8 cellular contexts compared by ENCODE assay signal in genomic region chr2:112542123-112542973, GRCh38. TPM values are rescaled to one million over a fixed set of nuclear protein-coding genes. Genes with fewer than 3 reads are reported as not detected.
DNase-seq lines count a peak whose midpoint lies in the region; ATAC-seq and TF ChIP-seq lines count a peak whose summit lies in the region.

TSS of gene POLR1B (plus strand) at chr2:112542465. CDS start at chr2:112542495, 30 bp downstream.

- intact Hi-C loops in right lobe of liver (cut with DNase I): no loop called here

- TF ChIP-seq CTCF in right lobe of liver (IDR thresholded peaks at IDR 0.05): no peak

- ATAC-seq in GM19351 (IDR thresholded peaks at IDR 0.05; ENCODE audit: unreplicated experiment) (peak; percentile 76), HG03469 (IDR thresholded peaks at IDR 0.05; ENCODE audit: unreplicated experiment) (peak; percentile 63), right lobe of liver (peak; percentile 95 to 97 (median 96))

- peak within 1 kb of the TSS; percentile 68 to 71 for H3K9ac ChIP-seq in duodenal mucosa (ENCODE audit: low read depth in 1 of 2, low read length in 2 of 2)

- WGBS in right lobe of liver (ENCODE audit: insufficient coverage, low coverage, low lambda C conversion rate, missing lambda C conversion rate): under 1% methylated on average over 13 of the region's 66 CpGs

- peak within 1 kb of the TSS; percentile 78 to 98 for H3K4me3 ChIP-seq in duodenal mucosa (ENCODE audit: low read depth in 1 of 2, low read length in 2 of 2)
- H3K4me3 ChIP-seq in right lobe of liver: peak within 1 kb of the TSS; percentile 89 to 99 (median 95)

- H3K27ac ChIP-seq in duodenal mucosa (ENCODE audit: low read depth, low read length): peak within 1 kb of the TSS; percentile 77
- H3K27ac ChIP-seq in right lobe of liver: peak within 1 kb of the TSS; percentile 79 to 88 (median 82)

- H3K9me3 ChIP-seq in duodenal mucosa (ENCODE audit: control insufficient read depth in 1 of 2, low read length in 2 of 2) (no peaks in the 10 kb centered on the region), right lobe of liver (no peaks in the 10 kb centered on the region)

- DNase-seq in CD1c-positive myeloid dendritic cell (ENCODE audit: extremely low spot score) (peak; percentile 86), NCI-H526 treated with DMSO at 0.1 percent for 48 hours (lab: John Stamatoyannopoulos, UW) (peak; percentile 77), right lobe of liver (peak; percentile 89 to 92 (median 91))
- DNase-seq in activated CD4-positive, alpha-beta T cell treated with anti-CD3 and anti-CD28 coated beads, Interleukin-2, amount 50 U/mL, for 4 hours: peak; percentile 72
- peak; percentile 63 to 75 for DNase-seq in stimulated activated CD4-positive, alpha-beta T cell treated with anti-CD3 and anti-CD28 coated beads, Interleukin-4, amount 100 ng/mL, for 4 hours

- peaks cover 15 to 16% of the 10 kb centered on the region in 2 donors for H3K4me1 ChIP-seq in duodenal mucosa (ENCODE audit: control insufficient read depth in 1 of 2, insufficient read depth in 2 of 2, low read length in 2 of 2)
- peaks cover 0 to 21% (median 3%) of the 10 kb centered on the region in 4 donors for H3K4me1 ChIP-seq in right lobe of liver

- TF ChIP-seq POLR2A in right lobe of liver (IDR thresholded peaks at IDR 0.05): peak; percentile 29

- H3K36me3 ChIP-seq in duodenal mucosa (ENCODE audit: control insufficient read depth in 1 of 2, insufficient read depth in 2 of 2, low read length in 2 of 2) (peaks cover 5 to 10% of the 10 kb centered on the region in 2 donors), right lobe of liver (no peaks in the 10 kb centered on the region)

- H3K27me3 ChIP-seq in duodenal mucosa (ENCODE audit: control insufficient read depth in 1 of 2, insufficient read depth in 2 of 2, low read length in 2 of 2) (no peaks in the 10 kb centered on the region), right lobe of liver (no peaks in the 10 kb centered on the region)

RNA-seq across cellular contexts. Expression of gene POLR1B, which starts in this region (rescaled TPM):
- total RNA-seq in right lobe of liver: 10 to 100 TPM; 12.2 to 20.5 (median 16.1) TPM

Comparison
In these comparisons a context has a peak if more than half of its experiments do, and no peak if none do; other contexts are left out.
1. Peak in every context shown above with its lines: DNase-seq, ATAC-seq, H3K4me3 ChIP-seq and H3K27ac ChIP-seq.